ENCODE assay signal across 16 cellular contexts in genomic region chr16:79267781-79268180, GRCh38.
DNase-seq lines count a peak whose midpoint lies in the region.
"Had no signal": no experiment of that assay in that cellular context is flagged by ENCODE, and none has a peak within 500 bp of the region (broad histone marks: within the 10 kb centered on the region; RNA-seq: fewer than 3 reads in every experiment).

No MANE protein-coding gene starts in this region.

- CTCF ChIA-PET in activated CD4-positive, alpha-beta memory T cell treated with anti-CD3 and anti-CD28 coated beads for 36 hours (lab: Charles Lee): interaction anchor here (1.0 to 1.9 kb wide), 6 partner anchors 12 to 335 kb away, joined by 3 to 8 read pairs (median 4); no protein-coding TSS in a partner anchor

- H3K4me1 ChIP-seq in mesenchymal stem cell (ENCODE audit: control insufficient read depth, insufficient read depth, low read depth, low read length): no peaks in the 10 kb centered on the region
- H3K4me1 ChIP-seq: adrenal gland, prostate gland had no signal

- POLR2A ChIA-PET in activated CD4-positive, alpha-beta memory T cell treated with anti-CD3 and anti-CD28 coated beads for 36 hours (lab: Charles Lee): interaction anchor here (0.6 to 6.1 kb wide), 13 partner anchors 11 to 490 kb away, joined by 3 to 68 read pairs (median 4); partner anchors contain the start of gene MAF

- H3K4me2 ChIP-seq in mesenchymal stem cell (ENCODE audit: low read length, poor library complexity, severe bottlenecking): no peak overlapping the region

- H2AFZ ChIP-seq in mesenchymal stem cell (ENCODE audit: low read depth, low read length): no peak overlapping the region

- peaks cover 2% of the 10 kb centered on the region for H3K36me3 Mint-ChIP-seq in activated CD4-positive, alpha-beta memory T cell treated with anti-CD3 and anti-CD28 coated beads for 36 hours

- H3K4me3 ChIP-seq in mesenchymal stem cell (ENCODE audit: insufficient read depth in 1 of 2, low read depth in 1 of 2, low read length in 2 of 2): no peak overlapping the region
- H3K4me3 ChIP-seq: adrenal gland, prostate gland had no signal

- peak; percentile 70 for DNase-seq in activated naive CD4-positive, alpha-beta T cell treated with Interleukin-2 at 50 U/mL for 16 hours
- DNase-seq in activated naive CD4-positive, alpha-beta T cell (lab: John Stamatoyannopoulos, UW): no peak
- peak; percentile 87 for DNase-seq in activated CD4-positive, alpha-beta memory T cell treated with anti-CD3 and anti-CD28 coated beads for 36 hours
- DNase-seq in kidney tubule cell (ENCODE audit: low spot score) (peak; percentile 13), mesenchymal stem cell (no peak), SW 1271 (lab: John Stamatoyannopoulos, UW) (no peak), posterior vena cava (ENCODE audit: low spot score) (no peak)
- peak; percentile 46 to 82 for DNase-seq in stimulated activated CD8-positive, alpha-beta memory T cell treated with anti-CD3 and anti-CD28 coated beads, Interleukin-7, amount 100 ng/mL, for 48 hours (ENCODE audit: extremely low read depth in 1 of 2, low read depth in 1 of 2)
- DNase-seq: dermis blood vessel endothelial cell, EL, GOT3, NCI-H1436 treated with DMSO at 0.1 percent for 48 hours, nephron progenitor cell, substantia nigra had no signal

- no peak overlapping the region for H4K8ac ChIP-seq in mesenchymal stem cell (ENCODE audit: low read length)

- no peaks in the 10 kb centered on the region for H3K9me3 ChIP-seq in mesenchymal stem cell (ENCODE audit: control insufficient read depth, low read length)
- H3K9me3 ChIP-seq: adrenal gland, prostate gland had no signal

- intact Hi-C loops in activated CD4-positive, alpha-beta memory T cell treated with anti-CD3 and anti-CD28 coated beads for 36 hours (cut with micrococcal nuclease): loop anchor here (2.0 to 5.0 kb wide), 6 partner anchors 51 to 560 kb away; no protein-coding TSS in a partner anchor
- intact Hi-C loops in posterior vena cava (cut with DNase I): no loop called here

- no peak overlapping the region for H3K18ac ChIP-seq in mesenchymal stem cell (ENCODE audit: low read depth in 1 of 2, low read length in 2 of 2)

- peak overlapping the region; percentile 98 for H3K27ac Mint-ChIP-seq in activated CD4-positive, alpha-beta memory T cell treated with anti-CD3 and anti-CD28 coated beads for 36 hours
- H3K27ac Mint-ChIP-seq: nephron progenitor cell had no signal

- no peak overlapping the region for H2BK5ac ChIP-seq in mesenchymal stem cell (ENCODE audit: low read depth, low read length, poor library complexity, severe bottlenecking)

- peak overlapping the region; percentile 33 for H3K4me3 Mint-ChIP-seq in activated CD4-positive, alpha-beta memory T cell treated with anti-CD3 and anti-CD28 coated beads for 36 hours
- H3K4me3 Mint-ChIP-seq: nephron progenitor cell had no signal

- H3K4me1 Mint-ChIP-seq in activated CD4-positive, alpha-beta memory T cell treated with anti-CD3 and anti-CD28 coated beads for 36 hours (ENCODE audit: low read depth): peaks cover 97% of the 10 kb centered on the region

- H3K4ac ChIP-seq in mesenchymal stem cell (ENCODE audit: low read depth in 1 of 2, low read length in 2 of 2): no peak overlapping the region

- no peak overlapping the region for H3K23ac ChIP-seq in mesenchymal stem cell (ENCODE audit: low read length in 2 of 2)

- 80% methylated on average over 6 of the region's 6 CpGs for WGBS in mesenchymal stem cell

- no peak overlapping the region for H2BK15ac ChIP-seq in mesenchymal stem cell (ENCODE audit: low read depth, poor library complexity, severe bottlenecking)

- H3K79me1 ChIP-seq in mesenchymal stem cell (replicated peaks; ENCODE audit: low read length, poor library complexity, severe bottlenecking): no peaks in the 10 kb centered on the region

- H3K27me3 Mint-ChIP-seq in activated CD4-positive, alpha-beta memory T cell treated with anti-CD3 and anti-CD28 coated beads for 36 hours: no peaks in the 10 kb centered on the region

- H4K91ac ChIP-seq in mesenchymal stem cell (ENCODE audit: low read length): no peak overlapping the region

- H3K27ac ChIP-seq in mesenchymal stem cell (ENCODE audit: low read length, poor library complexity, severe bottlenecking): no peak overlapping the region
- H3K27ac ChIP-seq: adrenal gland, prostate gland had no signal

- H3K14ac ChIP-seq in mesenchymal stem cell (ENCODE audit: low read length in 2 of 2): no peak overlapping the region

- no peak overlapping the region for H3K9ac ChIP-seq in mesenchymal stem cell (ENCODE audit: low read length)

- no peaks in the 10 kb centered on the region for H3K9me3 Mint-ChIP-seq in activated CD4-positive, alpha-beta memory T cell treated with anti-CD3 and anti-CD28 coated beads for 36 hours
- H3K9me3 Mint-ChIP-seq: nephron progenitor cell had no signal

- H3K27me3 ChIP-seq in mesenchymal stem cell (ENCODE audit: control insufficient read depth in 1 of 2, insufficient read depth in 1 of 2, low read length in 2 of 2): no peaks in the 10 kb centered on the region
- H3K27me3 ChIP-seq: adrenal gland had no signal

- no peak overlapping the region for H2BK12ac ChIP-seq in mesenchymal stem cell (ENCODE audit: low read length in 2 of 2)

- H2BK120ac ChIP-seq in mesenchymal stem cell (ENCODE audit: low read depth, low read length): no peak overlapping the region

- no peak overlapping the region for H2AK5ac ChIP-seq in mesenchymal stem cell (ENCODE audit: low read length, severe bottlenecking)

- no peaks in the 10 kb centered on the region for H3K36me3 ChIP-seq in mesenchymal stem cell (ENCODE audit: control insufficient read depth in 1 of 2, insufficient read depth in 2 of 2, low read depth in 1 of 2, low read length in 2 of 2)
- H3K36me3 ChIP-seq: adrenal gland, prostate gland had no signal

Comparison
In these comparisons a context has a peak if more than half of its experiments do, and no peak if none do; other contexts are left out.
1. DNase-seq: peak in activated naive CD4-positive, alpha-beta T cell treated with Interleukin-2 at 50 U/mL for 16 hours (single experiment), activated CD4-positive, alpha-beta memory T cell treated with anti-CD3 and anti-CD28 coated beads for 36 hours (single experiment), kidney tubule cell (single experiment) and stimulated activated CD8-positive, alpha-beta memory T cell treated with anti-CD3 and anti-CD28 coated beads, Interleukin-7, amount 100 ng/mL, for 48 hours (2 of 2); none in activated naive CD4-positive, alpha-beta T cell (0 of 4), mesenchymal stem cell (single experiment), SW 1271 (0 of 2) and posterior vena cava (single experiment).